16 cellular contexts compared by ENCODE assay signal in genomic region chr1:83060216-83060615, GRCh38.
"Had no signal": no experiment of that assay in that cellular context is flagged by ENCODE, and none has a peak within 500 bp of the region (broad histone marks: within the 10 kb centered on the region; RNA-seq: fewer than 3 reads in every experiment).

No MANE protein-coding gene starts in this region.

- H3K4me3 ChIP-seq: neural progenitor cell, pancreas, skin epidermis, vagina had no signal

- H3K9me3 ChIP-seq: pancreas, vagina had no signal

- H3K27ac ChIP-seq: brain microvascular endothelial cell, neural progenitor cell, pancreas, skin epidermis, vagina had no signal

- DNase-seq: activated CD4-positive, alpha-beta T cell treated with anti-CD3 and anti-CD28 coated beads, Interleukin-2, amount 50 U/mL, for 48 hours; activated CD8-positive, alpha-beta memory T cell treated with anti-CD3 and anti-CD28 coated beads, Interleukin-2, amount 10 ng/mL, durations not matched to agents 7 days and 5 days; activated effector memory CD4-positive, alpha-beta T cell treated with anti-CD3 and anti-CD28 coated beads, Interleukin-2, amount 50 U/mL, for 16 hours; activated T-cell treated with anti-CD3 and anti-CD28 coated beads, Interleukin-2, amount 50 U/mL, for 4 hours; amygdala; brain microvascular endothelial cell; head of caudate nucleus; kidney; midbrain; pancreas; retina had no signal

- H3K4me1 ChIP-seq: neural progenitor cell, pancreas, vagina had no signal

- H3K36me3 ChIP-seq: brain microvascular endothelial cell, neural progenitor cell, pancreas, vagina had no signal

- ATAC-seq: activated CD4-positive, CD25-positive, alpha-beta regulatory T cell treated with anti-CD3 and anti-CD28 coated beads, Interleukin-2, amount 50 U/mL, for 24 hours; activated CD8-positive, alpha-beta memory T cell treated with anti-CD3 and anti-CD28 coated beads, Interleukin-2, amount 10 ng/mL, durations not matched to agents 7 days and 5 days; activated T-cell treated with anti-CD3 and anti-CD28 coated beads, Interleukin-2, amount 50 U/mL, for 4 hours; esophagus mucosa; pancreas had no signal

- H3K27me3 ChIP-seq: brain microvascular endothelial cell, neural progenitor cell, pancreas, vagina had no signal
